1 cellular context compared by ENCODE assay signal in genomic region chr19:48543121-48543710, GRCh38.
TF ChIP-seq lines count a peak whose summit lies in the region.

No MANE protein-coding gene starts in this region.

TF ChIP-seq in HEK293, 187 proteins besides CTCF, POLR2A, EP300 and RAD21 (continued from another document):
- TF ChIP-seq ZFHX2 (tag by site-specific recombination; conservative IDR thresholded peaks at IDR 0.05): peak; percentile 75
- no peak for TF ChIP-seq ZNF146 (tag by site-specific recombination; IDR thresholded peaks at IDR 0.05)
- no peak for TF ChIP-seq ZNF624 (tag by site-specific recombination; IDR thresholded peaks at IDR 0.05)
- peak; percentile 18; the same call in 1 of the 2 replicates for TF ChIP-seq ZNF600 (tag by site-specific recombination; IDR thresholded peaks at IDR 0.05)
- TF ChIP-seq ZFP3 (tag by site-specific recombination; IDR thresholded peaks at IDR 0.05; ENCODE audit: low read depth): no peak
- TF ChIP-seq ZNF488 (tag by site-specific recombination; IDR thresholded peaks at IDR 0.05): no peak
- TF ChIP-seq ZNF121 (tag by site-specific recombination; IDR thresholded peaks at IDR 0.05): no peak
- no peak for TF ChIP-seq ZNF664 (tag by site-specific recombination; IDR thresholded peaks at IDR 0.05)
- TF ChIP-seq ZNF114 (tag by site-specific recombination; IDR thresholded peaks at IDR 0.05): no peak
- TF ChIP-seq ZNF585B (tag by site-specific recombination; IDR thresholded peaks at IDR 0.05): no peak
- no peak for TF ChIP-seq OSR2 (tag by site-specific recombination; IDR thresholded peaks at IDR 0.05)
- no peak for TF ChIP-seq ZNF133 (tag by site-specific recombination; IDR thresholded peaks at IDR 0.05)
- no peak for TF ChIP-seq ZNF76 (tag by site-specific recombination; IDR thresholded peaks at IDR 0.05; ENCODE audit: borderline replicate concordance, low read depth)
- peak; percentile 45; the same call in 1 of the 2 replicates for TF ChIP-seq SP3 (tag by site-specific recombination; IDR thresholded peaks at IDR 0.05)
- no peak for TF ChIP-seq ZNF169 (tag by site-specific recombination; IDR thresholded peaks at IDR 0.05)
- TF ChIP-seq ZFP69B (tag by site-specific recombination; IDR thresholded peaks at IDR 0.05): 0 out of 2 replicates have a peak, but pooled peaks have one; percentile 32
- TF ChIP-seq ZBTB21 (tag by site-specific recombination; IDR thresholded peaks at IDR 0.05): no peak
- no peak for TF ChIP-seq ZNF266 (tag by site-specific recombination; IDR thresholded peaks at IDR 0.05; ENCODE audit: low read depth)
- TF ChIP-seq, protein P1, sequence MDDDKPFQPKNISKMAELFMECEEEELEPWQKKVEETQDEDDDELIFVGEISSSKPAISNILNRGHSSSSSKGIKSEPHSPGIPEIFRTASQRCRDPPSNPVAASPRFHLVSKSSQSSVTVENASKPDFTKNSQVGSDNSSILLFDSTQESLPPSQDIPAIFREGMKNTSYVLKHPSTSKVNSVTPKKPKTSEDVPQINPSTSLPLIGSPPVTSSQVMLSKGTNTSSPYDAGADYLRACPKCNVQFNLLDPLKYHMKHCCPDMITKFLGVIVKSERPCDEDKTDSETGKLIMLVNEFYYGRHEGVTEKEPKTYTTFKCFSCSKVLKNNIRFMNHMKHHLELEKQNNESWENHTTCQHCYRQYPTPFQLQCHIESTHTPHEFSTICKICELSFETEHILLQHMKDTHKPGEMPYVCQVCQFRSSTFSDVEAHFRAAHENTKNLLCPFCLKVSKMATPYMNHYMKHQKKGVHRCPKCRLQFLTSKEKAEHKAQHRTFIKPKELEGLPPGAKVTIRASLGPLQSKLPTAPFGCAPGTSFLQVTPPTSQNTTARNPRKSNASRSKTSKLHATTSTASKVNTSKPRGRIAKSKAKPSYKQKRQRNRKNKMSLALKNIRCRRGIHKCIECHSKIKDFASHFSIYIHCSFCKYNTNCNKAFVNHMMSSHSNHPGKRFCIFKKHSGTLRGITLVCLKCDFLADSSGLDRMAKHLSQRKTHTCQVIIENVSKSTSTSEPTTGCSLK (tag by site-specific recombination; IDR thresholded peaks at IDR 0.05): no peak
- no peak for TF ChIP-seq ZSCAN5A (tag by site-specific recombination; IDR thresholded peaks at IDR 0.05)
- TF ChIP-seq ZNF132 (tag by site-specific recombination; IDR thresholded peaks at IDR 0.05; ENCODE audit: borderline replicate concordance): no peak
- TF ChIP-seq SCRT1 (tag by site-specific recombination; IDR thresholded peaks at IDR 0.05; ENCODE audit: borderline replicate concordance): peak; percentile 99
- TF ChIP-seq ZNF692 (tag by site-specific recombination; IDR thresholded peaks at IDR 0.05): no peak
- TF ChIP-seq, protein P2, sequence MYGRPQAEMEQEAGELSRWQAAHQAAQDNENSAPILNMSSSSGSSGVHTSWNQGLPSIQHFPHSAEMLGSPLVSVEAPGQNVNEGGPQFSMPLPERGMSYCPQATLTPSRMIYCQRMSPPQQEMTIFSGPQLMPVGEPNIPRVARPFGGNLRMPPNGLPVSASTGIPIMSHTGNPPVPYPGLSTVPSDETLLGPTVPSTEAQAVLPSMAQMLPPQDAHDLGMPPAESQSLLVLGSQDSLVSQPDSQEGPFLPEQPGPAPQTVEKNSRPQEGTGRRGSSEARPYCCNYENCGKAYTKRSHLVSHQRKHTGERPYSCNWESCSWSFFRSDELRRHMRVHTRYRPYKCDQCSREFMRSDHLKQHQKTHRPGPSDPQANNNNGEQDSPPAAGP (tag by site-specific recombination; IDR thresholded peaks at IDR 0.05): no peak
- TF ChIP-seq, protein P3, sequence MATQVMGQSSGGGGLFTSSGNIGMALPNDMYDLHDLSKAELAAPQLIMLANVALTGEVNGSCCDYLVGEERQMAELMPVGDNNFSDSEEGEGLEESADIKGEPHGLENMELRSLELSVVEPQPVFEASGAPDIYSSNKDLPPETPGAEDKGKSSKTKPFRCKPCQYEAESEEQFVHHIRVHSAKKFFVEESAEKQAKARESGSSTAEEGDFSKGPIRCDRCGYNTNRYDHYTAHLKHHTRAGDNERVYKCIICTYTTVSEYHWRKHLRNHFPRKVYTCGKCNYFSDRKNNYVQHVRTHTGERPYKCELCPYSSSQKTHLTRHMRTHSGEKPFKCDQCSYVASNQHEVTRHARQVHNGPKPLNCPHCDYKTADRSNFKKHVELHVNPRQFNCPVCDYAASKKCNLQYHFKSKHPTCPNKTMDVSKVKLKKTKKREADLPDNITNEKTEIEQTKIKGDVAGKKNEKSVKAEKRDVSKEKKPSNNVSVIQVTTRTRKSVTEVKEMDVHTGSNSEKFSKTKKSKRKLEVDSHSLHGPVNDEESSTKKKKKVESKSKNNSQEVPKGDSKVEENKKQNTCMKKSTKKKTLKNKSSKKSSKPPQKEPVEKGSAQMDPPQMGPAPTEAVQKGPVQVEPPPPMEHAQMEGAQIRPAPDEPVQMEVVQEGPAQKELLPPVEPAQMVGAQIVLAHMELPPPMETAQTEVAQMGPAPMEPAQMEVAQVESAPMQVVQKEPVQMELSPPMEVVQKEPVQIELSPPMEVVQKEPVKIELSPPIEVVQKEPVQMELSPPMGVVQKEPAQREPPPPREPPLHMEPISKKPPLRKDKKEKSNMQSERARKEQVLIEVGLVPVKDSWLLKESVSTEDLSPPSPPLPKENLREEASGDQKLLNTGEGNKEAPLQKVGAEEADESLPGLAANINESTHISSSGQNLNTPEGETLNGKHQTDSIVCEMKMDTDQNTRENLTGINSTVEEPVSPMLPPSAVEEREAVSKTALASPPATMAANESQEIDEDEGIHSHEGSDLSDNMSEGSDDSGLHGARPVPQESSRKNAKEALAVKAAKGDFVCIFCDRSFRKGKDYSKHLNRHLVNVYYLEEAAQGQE (tag by site-specific recombination; IDR thresholded peaks at IDR 0.05): no peak
- TF ChIP-seq ZNF561 (tag by site-specific recombination; IDR thresholded peaks at IDR 0.05; ENCODE audit: borderline replicate concordance): no peak
- no peak for TF ChIP-seq ZNF785 (tag by site-specific recombination; IDR thresholded peaks at IDR 0.05)
- no peak for TF ChIP-seq ZNF530 (tag by site-specific recombination; IDR thresholded peaks at IDR 0.05; ENCODE audit: low read depth)
- TF ChIP-seq ZIC2 (tag by site-specific recombination; IDR thresholded peaks at IDR 0.05): no peak
- peak; percentile 99 for TF ChIP-seq SCRT2 (tag by site-specific recombination; IDR thresholded peaks at IDR 0.05)
- TF ChIP-seq ZNF311 (tag by site-specific recombination; IDR thresholded peaks at IDR 0.05; ENCODE audit: borderline replicate concordance): no peak
- no peak for TF ChIP-seq ZNF777 (tag by site-specific recombination; IDR thresholded peaks at IDR 0.05; ENCODE audit: borderline replicate concordance)
- TF ChIP-seq ZNF514 (tag by site-specific recombination; IDR thresholded peaks at IDR 0.05): no peak
- no peak for TF ChIP-seq OVOL3 (tag by site-specific recombination; IDR thresholded peaks at IDR 0.05)
- TF ChIP-seq KLF8 (tag by site-specific recombination; IDR thresholded peaks at IDR 0.05): no peak
- TF ChIP-seq, protein P4, sequence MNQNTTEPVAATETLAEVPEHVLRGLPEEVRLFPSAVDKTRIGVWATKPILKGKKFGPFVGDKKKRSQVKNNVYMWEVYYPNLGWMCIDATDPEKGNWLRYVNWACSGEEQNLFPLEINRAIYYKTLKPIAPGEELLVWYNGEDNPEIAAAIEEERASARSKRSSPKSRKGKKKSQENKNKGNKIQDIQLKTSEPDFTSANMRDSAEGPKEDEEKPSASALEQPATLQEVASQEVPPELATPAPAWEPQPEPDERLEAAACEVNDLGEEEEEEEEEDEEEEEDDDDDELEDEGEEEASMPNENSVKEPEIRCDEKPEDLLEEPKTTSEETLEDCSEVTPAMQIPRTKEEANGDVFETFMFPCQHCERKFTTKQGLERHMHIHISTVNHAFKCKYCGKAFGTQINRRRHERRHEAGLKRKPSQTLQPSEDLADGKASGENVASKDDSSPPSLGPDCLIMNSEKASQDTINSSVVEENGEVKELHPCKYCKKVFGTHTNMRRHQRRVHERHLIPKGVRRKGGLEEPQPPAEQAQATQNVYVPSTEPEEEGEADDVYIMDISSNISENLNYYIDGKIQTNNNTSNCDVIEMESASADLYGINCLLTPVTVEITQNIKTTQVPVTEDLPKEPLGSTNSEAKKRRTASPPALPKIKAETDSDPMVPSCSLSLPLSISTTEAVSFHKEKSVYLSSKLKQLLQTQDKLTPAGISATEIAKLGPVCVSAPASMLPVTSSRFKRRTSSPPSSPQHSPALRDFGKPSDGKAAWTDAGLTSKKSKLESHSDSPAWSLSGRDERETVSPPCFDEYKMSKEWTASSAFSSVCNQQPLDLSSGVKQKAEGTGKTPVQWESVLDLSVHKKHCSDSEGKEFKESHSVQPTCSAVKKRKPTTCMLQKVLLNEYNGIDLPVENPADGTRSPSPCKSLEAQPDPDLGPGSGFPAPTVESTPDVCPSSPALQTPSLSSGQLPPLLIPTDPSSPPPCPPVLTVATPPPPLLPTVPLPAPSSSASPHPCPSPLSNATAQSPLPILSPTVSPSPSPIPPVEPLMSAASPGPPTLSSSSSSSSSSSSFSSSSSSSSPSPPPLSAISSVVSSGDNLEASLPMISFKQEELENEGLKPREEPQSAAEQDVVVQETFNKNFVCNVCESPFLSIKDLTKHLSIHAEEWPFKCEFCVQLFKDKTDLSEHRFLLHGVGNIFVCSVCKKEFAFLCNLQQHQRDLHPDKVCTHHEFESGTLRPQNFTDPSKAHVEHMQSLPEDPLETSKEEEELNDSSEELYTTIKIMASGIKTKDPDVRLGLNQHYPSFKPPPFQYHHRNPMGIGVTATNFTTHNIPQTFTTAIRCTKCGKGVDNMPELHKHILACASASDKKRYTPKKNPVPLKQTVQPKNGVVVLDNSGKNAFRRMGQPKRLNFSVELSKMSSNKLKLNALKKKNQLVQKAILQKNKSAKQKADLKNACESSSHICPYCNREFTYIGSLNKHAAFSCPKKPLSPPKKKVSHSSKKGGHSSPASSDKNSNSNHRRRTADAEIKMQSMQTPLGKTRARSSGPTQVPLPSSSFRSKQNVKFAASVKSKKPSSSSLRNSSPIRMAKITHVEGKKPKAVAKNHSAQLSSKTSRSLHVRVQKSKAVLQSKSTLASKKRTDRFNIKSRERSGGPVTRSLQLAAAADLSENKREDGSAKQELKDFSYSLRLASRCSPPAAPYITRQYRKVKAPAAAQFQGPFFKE (tag by site-specific recombination; IDR thresholded peaks at IDR 0.05; ENCODE audit: borderline replicate concordance): no peak
- no peak for TF ChIP-seq ZBTB49 (tag by site-specific recombination; IDR thresholded peaks at IDR 0.05; ENCODE audit: low read depth)
- TF ChIP-seq ZNF843 (tag by site-specific recombination; IDR thresholded peaks at IDR 0.05): no peak
- TF ChIP-seq SALL2 (tag by site-specific recombination; IDR thresholded peaks at IDR 0.05; ENCODE audit: borderline replicate concordance): no peak
- no peak for TF ChIP-seq MEIS1 (CRISPR knock-in tag; IDR thresholded peaks at IDR 0.05; ENCODE audit: borderline replicate concordance)
- no peak for TF ChIP-seq ZBTB1 (tag by site-specific recombination; IDR thresholded peaks at IDR 0.05)
- TF ChIP-seq ZNF157 (tag by site-specific recombination; IDR thresholded peaks at IDR 0.05): no peak
